Comparison of ENCODE assay signal across 8 cellular contexts in the genomic region with DNA sequence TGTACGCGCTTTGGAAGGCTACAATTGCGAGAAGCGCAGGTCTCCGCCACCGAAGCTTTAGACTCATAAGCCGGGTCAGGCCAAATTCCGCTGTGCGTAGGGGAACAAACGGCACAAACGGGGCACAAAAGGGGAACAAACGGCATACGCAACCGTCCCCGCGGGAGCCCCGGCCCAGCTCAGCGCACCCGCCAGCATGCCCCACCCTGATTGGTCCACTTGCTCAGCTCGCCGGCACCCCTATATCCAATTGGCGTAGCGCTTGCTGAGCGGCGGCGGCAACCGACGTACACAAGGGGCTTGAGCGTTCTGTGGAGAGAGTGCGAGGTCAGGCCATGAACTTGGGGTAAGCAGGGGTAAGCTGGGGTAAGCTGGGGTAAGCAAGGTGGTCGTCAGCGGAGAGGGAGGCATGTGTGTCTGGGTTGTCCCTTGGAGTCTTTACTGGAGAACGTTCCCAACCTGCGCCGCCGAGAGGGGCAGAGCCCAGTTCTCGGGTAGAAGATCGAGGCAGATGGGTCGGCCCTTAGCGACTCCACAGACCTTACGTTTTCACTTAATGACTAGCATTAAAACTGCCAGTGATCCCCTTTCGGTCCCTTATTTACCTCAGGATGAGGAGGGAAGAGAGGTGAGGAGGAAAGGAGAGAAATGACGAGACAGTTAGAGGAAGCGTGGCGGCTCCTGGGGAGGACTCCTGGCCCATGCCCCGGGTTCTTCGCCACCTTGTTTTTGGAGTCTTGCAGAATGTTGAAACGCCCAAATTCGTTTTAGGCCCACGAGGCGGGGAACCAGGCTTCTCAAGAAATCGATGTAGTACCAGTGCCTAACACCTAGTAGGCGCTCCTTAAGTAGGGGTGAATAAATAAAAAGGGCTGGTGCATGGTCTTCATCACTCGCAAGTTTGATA.
DNase-seq lines count a peak whose midpoint lies in the region; ATAC-seq and FAIRE-seq lines count a peak whose summit lies in the region.

A gene (plus strand): TSS at position 268 of the 907 bp plus-strand sequence. CDS start 68 bp downstream, at position 336.

- H3K4me2 ChIP-seq in BLaER1, result peak within 1 kb of the TSS; percentile 84

- H3K27me3 ChIP-seq in BLaER1 (no peaks in the 10 kb centered on the region), layer of hippocampus (ENCODE audit: control insufficient read depth, insufficient read depth, low read length) (no peaks in the 10 kb centered on the region)

- peak within 1 kb of the TSS; percentile 87 for H3K9ac ChIP-seq in BLaER1

- H3K27ac ChIP-seq in BLaER1, result peak within 1 kb of the TSS; percentile 84
- peak within 1 kb of the TSS; percentile 67 for H3K27ac ChIP-seq in cingulate gyrus (ENCODE audit: low read depth, low read length)
- H3K27ac ChIP-seq in layer of hippocampus (ENCODE audit: low read depth, low read length), result peak within 1 kb of the TSS; percentile 62

- FAIRE-seq in GM19239 (lab: Jason Lieb, UNC), result peak; percentile 97

- no peaks in the 10 kb centered on the region; the same call in 1 of the 2 replicates for H4K20me1 ChIP-seq in BLaER1

- peak; percentile 99 for ATAC-seq in HG03457 (IDR thresholded peaks at IDR 0.05; ENCODE audit: unreplicated experiment)

- peak within 1 kb of the TSS; percentile 80 for H3K4me3 ChIP-seq in BLaER1

- peaks cover 23% of the 10 kb centered on the region for H3K36me3 ChIP-seq in BLaER1

- no peaks in the 10 kb centered on the region for H3K9me3 ChIP-seq in BLaER1

- peaks cover 13% of the 10 kb centered on the region for H3K4me1 ChIP-seq in BLaER1

- peak; percentile 82 for DNase-seq in GM19239 (ENCODE audit: insufficient read length, low spot score)
- DNase-seq in NCI-H524 (lab: John Stamatoyannopoulos, UW), result peak; percentile 85 to 89
- peak; percentile 91 to 93 for DNase-seq in activated CD4-positive, alpha-beta T cell treated with anti-CD3 and anti-CD28 coated beads for 4 hours
- DNase-seq in stimulated activated CD4-positive, alpha-beta T cell treated with anti-CD3 and anti-CD28 coated beads, Interleukin-1b, Interleukin-23, amount 100 ng/mL, for 4 hours (ENCODE audit: low read depth in 2 of 2), result peak; percentile 85 to 86

Comparison
In these comparisons a context has a peak if more than half of its experiments do, and no peak if none do; other contexts are left out.
1. Peak in every context shown above with its lines: DNase-seq, ATAC-seq, H3K4me3 ChIP-seq and H3K27ac ChIP-seq.